Comparison of ENCODE assay signal across 21 cellular contexts in genomic region chr1:237070519-237070918, GRCh38. TPM values are rescaled to one million over a fixed set of nuclear protein-coding genes. Genes with fewer than 3 reads are reported as not detected.
DNase-seq lines count a peak whose midpoint lies in the region; ATAC-seq, FAIRE-seq and TF ChIP-seq lines count a peak whose summit lies in the region.
"Had no signal": no experiment of that assay in that cellular context is flagged by ENCODE, and none has a peak within 500 bp of the region (broad histone marks: within the 10 kb centered on the region; RNA-seq: fewer than 3 reads in every experiment).

No MANE protein-coding gene starts in this region.

- intact Hi-C loops in Right ventricle myocardium inferior (cut with DNase I) = no loop called here
- intact Hi-C loops in cardiac septum (cut with DNase I) = no loop called here
- intact Hi-C loops in esophagus muscularis mucosa (cut with DNase I) = no loop called here
- intact Hi-C loops in left ventricle myocardium inferior (cut with micrococcal nuclease) = no loop called here
- intact Hi-C loops in kidney (cut with DNase I) = no loop called here

- H3K36me3 ChIP-seq in esophagus muscularis mucosa (no peaks in the 10 kb centered on the region), left ventricle myocardium inferior (no peaks in the 10 kb centered on the region), neuronal stem cell (replicated peaks in 1 of 2; ENCODE audit: control insufficient read depth in 2 of 2, insufficient read depth in 2 of 2, low read length in 2 of 2) (no peaks in the 10 kb centered on the region), kidney (ENCODE audit: control insufficient read depth in 1 of 2, insufficient read depth in 2 of 2, low read length in 2 of 2) (no peaks in the 10 kb centered on the region)
- H3K36me3 ChIP-seq: BLaER1, HAP-1 had no signal

- TF ChIP-seq EP300 in esophagus muscularis mucosa (IDR thresholded peaks at IDR 0.05) = no peak

- peak overlapping the region; percentile 60 for H3K14ac ChIP-seq in neuronal stem cell (ENCODE audit: low read length)

- H3K79me1 ChIP-seq in neuronal stem cell (ENCODE audit: low read depth, low read length) = no peaks in the 10 kb centered on the region

- no peak overlapping the region for H4K91ac ChIP-seq in neuronal stem cell (ENCODE audit: low read depth, low read length, poor library complexity)

- no peak for FAIRE-seq in kidney (lab: Jason Lieb, UNC)
- FAIRE-seq: GM12892, GM18507 had no signal

- H3K4me3 ChIP-seq in esophagus muscularis mucosa (no peak overlapping the region), left ventricle myocardium inferior (peak overlapping the region; percentile 47), neuronal stem cell (ENCODE audit: low read length in 2 of 2) (no peak overlapping the region), kidney (ENCODE audit: low read length in 2 of 2) (no peak overlapping the region)
- H3K4me3 ChIP-seq: BLaER1, HAP-1 had no signal

- no peak for TF ChIP-seq CTCF in esophagus muscularis mucosa (IDR thresholded peaks at IDR 0.05)
- TF ChIP-seq CTCF in left ventricle myocardium inferior (IDR thresholded peaks at IDR 0.05; ENCODE audit: borderline replicate concordance) = no peak
- no peak for TF ChIP-seq CTCF in kidney (IDR thresholded peaks at IDR 0.05; ENCODE audit: borderline replicate concordance, extremely low read depth, insufficient read depth)

- H2BK5ac ChIP-seq in neuronal stem cell (ENCODE audit: low read length) = no peak overlapping the region

- H2AFZ ChIP-seq in neuronal stem cell (ENCODE audit: low read length) = no peak overlapping the region

- no peak overlapping the region for H3K23ac ChIP-seq in neuronal stem cell (ENCODE audit: low read depth, low read length, poor library complexity)

- no peak overlapping the region for H2AK5ac ChIP-seq in neuronal stem cell (ENCODE audit: low read depth, low read length)

- no peak overlapping the region for H4K8ac ChIP-seq in neuronal stem cell (ENCODE audit: low read depth, low read length)

- H2BK12ac ChIP-seq in neuronal stem cell (ENCODE audit: low read length) = no peak overlapping the region

- peak overlapping the region; percentile 14 for H3K9ac ChIP-seq in neuronal stem cell (ENCODE audit: low read depth, low read length, poor library complexity)
- H3K9ac ChIP-seq in kidney (ENCODE audit: low read length in 2 of 2) = no peak overlapping the region
- H3K9ac ChIP-seq: BLaER1 had no signal

- no peaks in the 10 kb centered on the region for H3K27me3 ChIP-seq in esophagus muscularis mucosa
- H3K27me3 ChIP-seq in left ventricle myocardium inferior (ENCODE audit: low read depth) = no peaks in the 10 kb centered on the region
- no peaks in the 10 kb centered on the region for H3K27me3 ChIP-seq in neuronal stem cell (ENCODE audit: control insufficient read depth in 3 of 3, insufficient read depth in 3 of 3, low read depth in 1 of 3, low read length in 3 of 3)
- H3K27me3 ChIP-seq: BLaER1 had no signal

- no peak overlapping the region for H3K18ac ChIP-seq in neuronal stem cell (ENCODE audit: low read length)

- ATAC-seq in Right ventricle myocardium inferior = peak; percentile 17

- no peak overlapping the region for H3K4ac ChIP-seq in neuronal stem cell (ENCODE audit: low read length)

- H2BK120ac ChIP-seq in neuronal stem cell (ENCODE audit: low read depth, low read length) = no peak overlapping the region

- peaks cover 0 to 23% (median 19%) of the 10 kb centered on the region in 4 donors for H3K4me1 ChIP-seq in esophagus muscularis mucosa
- H3K4me1 ChIP-seq in left ventricle myocardium inferior = peaks cover 80% of the 10 kb centered on the region
- no peaks in the 10 kb centered on the region for H3K4me1 ChIP-seq in neuronal stem cell (ENCODE audit: control insufficient read depth in 2 of 2, insufficient read depth in 1 of 2, low read depth in 1 of 2, low read length in 2 of 2)
- H3K4me1 ChIP-seq in kidney (ENCODE audit: control insufficient read depth in 1 of 2, insufficient read depth in 1 of 2, low read depth in 1 of 2, low read length in 2 of 2) = no peaks in the 10 kb centered on the region
- H3K4me1 ChIP-seq: HAP-1 had no signal

- H3K27ac ChIP-seq in esophagus muscularis mucosa (replicated peaks in 1 of 4) (no peak overlapping the region), left ventricle myocardium inferior (replicated peaks) (peak overlapping the region; percentile 53), neuronal stem cell (replicated peaks; ENCODE audit: low read length) (no peak overlapping the region), kidney (ENCODE audit: low read depth in 2 of 2, low read length in 2 of 2) (no peak overlapping the region)
- H3K27ac ChIP-seq: BLaER1 had no signal

- TF ChIP-seq POLR2A in esophagus muscularis mucosa (IDR thresholded peaks at IDR 0.05; ENCODE audit: low read depth) = no peak

- no peaks in the 10 kb centered on the region for H3K9me3 ChIP-seq in esophagus muscularis mucosa
- no peaks in the 10 kb centered on the region for H3K9me3 ChIP-seq in left ventricle myocardium inferior (replicated peaks)
- H3K9me3 ChIP-seq in neuronal stem cell (replicated peaks in 1 of 2; ENCODE audit: control insufficient read depth in 2 of 2, insufficient read depth in 1 of 2, low read depth in 1 of 2, low read length in 2 of 2) = no peaks in the 10 kb centered on the region
- no peaks in the 10 kb centered on the region for H3K9me3 ChIP-seq in kidney (ENCODE audit: control insufficient read depth in 1 of 2, low read length in 2 of 2)
- H3K9me3 ChIP-seq: BLaER1, HAP-1 had no signal

- DNase-seq in Right ventricle myocardium inferior (ENCODE audit: missing footprints) (no peak), cardiac septum (ENCODE audit: low spot score) (no peak), esophagus muscularis mucosa (ENCODE audit: extremely low spot score) (peak; percentile 82), left ventricle myocardium inferior (no peak), neuronal stem cell (ENCODE audit: low spot score) (no peak), NAMALWA (ENCODE audit: low spot score) (no peak), NCI-H187 treated with DMSO at 0.1 percent for 48 hours (lab: John Stamatoyannopoulos, UW) (no peak), kidney (no peak)
- DNase-seq: 8988T; CD4-positive, alpha-beta memory T cell; DMS153; DMS79; GDM1; GOT3 had no signal

- no peak overlapping the region for H2BK15ac ChIP-seq in neuronal stem cell (ENCODE audit: low read length)

- WGBS in esophagus muscularis mucosa = 93% methylated on average over 2 of the region's 2 CpGs
- no CpG with 5 or more reads among the region's 2 CpGs for WGBS in neuronal stem cell (ENCODE audit: extremely low coverage in 2 of 2, insufficient read length in 2 of 2, insufficient replicate concordance in 1 of 2), 2 donors

- no peak overlapping the region for H3K4me2 ChIP-seq in neuronal stem cell (ENCODE audit: insufficient read depth, low read length, poor library complexity, severe bottlenecking)
- H3K4me2 ChIP-seq: BLaER1 had no signal

RNA-seq across cellular contexts. Expression of gene RYR2, which starts 28.5 kb away (rescaled TPM):
- total RNA-seq in Right ventricle myocardium inferior (694 TPM), cardiac septum (572 TPM), esophagus muscularis mucosa (10 to 100 TPM; 29.8 to 56.3 (median 38.9) TPM), left ventricle myocardium inferior (783 TPM), kidney (0.60 TPM)
- 0.03 TPM for polyA plus RNA-seq in neuronal stem cell (2013, experiment 1 of 2)
- polyA plus RNA-seq in neuronal stem cell (2013, experiment 2 of 2) = 0.04 TPM
- 0.28 TPM for polyA plus RNA-seq in kidney (ENCODE audit: insufficient read depth, low read depth, low replicate concordance)
- total RNA-seq: CD4-positive, alpha-beta memory T cell; HT-29 had no signal
- polyA plus RNA-seq: AG04450; CD14-positive monocyte; CD4-positive, alpha-beta memory T cell had no signal

Comparison
In these comparisons a context has a peak if more than half of its experiments do, and no peak if none do; other contexts are left out.
1. RNA of gene RYR2, which starts 28.5 kb away (total RNA-seq): 783 TPM in left ventricle myocardium inferior (single experiment), 694 TPM in Right ventricle myocardium inferior (single experiment), 572 TPM in cardiac septum (single experiment) and 29.8 to 56.3 TPM in esophagus muscularis mucosa; 0.60 TPM in kidney (single experiment); every median in the first group is over 10 times any median in the second.